In the genomic region with DNA sequence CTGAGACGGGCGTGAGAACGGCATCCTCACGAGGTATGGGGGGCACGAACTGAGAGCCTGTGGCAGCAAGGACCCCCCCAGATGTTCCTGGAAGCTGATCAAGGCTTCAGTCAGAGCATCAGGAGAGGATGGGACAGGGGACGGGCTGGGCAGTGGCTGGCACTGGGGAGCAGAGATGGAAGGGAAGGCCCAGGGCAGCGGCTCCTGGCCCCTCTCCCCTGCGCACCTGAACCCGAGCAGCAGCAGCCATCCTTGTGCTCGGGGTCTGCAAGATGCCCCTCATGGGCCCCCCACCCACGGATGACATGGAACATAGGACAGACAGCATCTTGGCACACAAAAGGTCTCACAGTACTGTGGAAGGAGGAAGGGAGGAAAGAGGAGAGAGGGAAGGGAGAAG, we compare ENCODE assay signal across 21 cellular contexts.
"Had no signal": no experiment of that assay in that cellular context is flagged by ENCODE, and none has a peak within 500 bp of the region (broad histone marks: within the 10 kb centered on the region; RNA-seq: fewer than 3 reads in every experiment).

No MANE protein-coding gene starts in this region.

- FAIRE-seq: astrocyte, colon, endothelial cell of umbilical vein, TTC549 had no signal

- H3K4me1 ChIP-seq: prostate gland had no signal

- H3K4me3 Mint-ChIP-seq: activated CD8-positive, alpha-beta T cell treated with anti-CD3 and anti-CD28 coated beads, Interleukin-2, amount 10 ng/mL, durations not matched to agents 7 days and 5 days; activated naive CD4-positive, alpha-beta T cell treated with anti-CD3 and anti-CD28 coated beads, Interleukin-2, amount 50 U/mL, for 24 hours; activated T-helper 1 cell treated with anti-CD3 and anti-CD28 coated beads, Interleukin-12 subunit alpha, Interleukin-12 subunit beta, Interleukin-2, Interleukin-4 antibody, amounts not matched to agents 30 ng/mL and 10 ng/mL and 1 ng/mL, durations not matched to agents 14 hours and 24 hours and 36 hours; T-cell; type B pancreatic cell had no signal

- DNase-seq: activated CD4-positive, alpha-beta T cell treated with anti-CD3 and anti-CD28 coated beads for 1 hour; activated CD4-positive, alpha-beta T cell treated with anti-CD3 and anti-CD28 coated beads, Interleukin-2, amount 50 U/mL, for 1 hour; activated CD8-positive, alpha-beta T cell treated with anti-CD3 and anti-CD28 coated beads, Interleukin-2, amount 10 ng/mL, durations not matched to agents 7 days and 5 days; activated gamma-delta T cell; central memory CD4-positive, alpha-beta T cell; effector memory CD4-positive, alpha-beta T cell; foreskin melanocyte; hippocampal formation; left ventricle myocardium inferior; stimulated activated CD4-positive, alpha-beta T cell treated with anti-CD3 and anti-CD28 coated beads, Interleukin-12 subunit alpha, Interleukin-12 subunit beta, amount 100 ng/mL, for 4 hours; stimulated activated CD4-positive, alpha-beta T cell treated with anti-CD3 and anti-CD28 coated beads, Interleukin-1b, Interleukin-23, amount 100 ng/mL, for 48 hours; T-cell had no signal

- ATAC-seq: activated CD8-positive, alpha-beta T cell treated with anti-CD3 and anti-CD28 coated beads, Interleukin-2, amount 10 ng/mL, durations not matched to agents 7 days and 5 days; esophagus mucosa; T-cell had no signal

- H3K4me1 Mint-ChIP-seq: activated naive CD4-positive, alpha-beta T cell treated with anti-CD3 and anti-CD28 coated beads, Interleukin-2, amount 50 U/mL, for 24 hours; T-cell had no signal

- H3K4me3 ChIP-seq: left ventricle myocardium inferior, prostate gland had no signal

- H3K9me3 ChIP-seq: left ventricle myocardium inferior, prostate gland had no signal

- H3K36me3 Mint-ChIP-seq: activated naive CD4-positive, alpha-beta T cell treated with anti-CD3 and anti-CD28 coated beads, Interleukin-2, amount 50 U/mL, for 24 hours had no signal

- H3K9me3 Mint-ChIP-seq: activated naive CD4-positive, alpha-beta T cell treated with anti-CD3 and anti-CD28 coated beads, Interleukin-2, amount 50 U/mL, for 24 hours; activated T-helper 1 cell treated with anti-CD3 and anti-CD28 coated beads, Interleukin-12 subunit alpha, Interleukin-12 subunit beta, Interleukin-2, Interleukin-4 antibody, amounts not matched to agents 30 ng/mL and 10 ng/mL and 1 ng/mL, durations not matched to agents 14 hours and 24 hours and 36 hours; T-cell; type B pancreatic cell had no signal

- H3K27me3 Mint-ChIP-seq: activated naive CD4-positive, alpha-beta T cell treated with anti-CD3 and anti-CD28 coated beads, Interleukin-2, amount 50 U/mL, for 24 hours; T-cell; type B pancreatic cell had no signal

- H3K27ac Mint-ChIP-seq: activated CD8-positive, alpha-beta T cell treated with anti-CD3 and anti-CD28 coated beads, Interleukin-2, amount 10 ng/mL, durations not matched to agents 7 days and 5 days; activated naive CD4-positive, alpha-beta T cell treated with anti-CD3 and anti-CD28 coated beads, Interleukin-2, amount 50 U/mL, for 24 hours; activated T-helper 1 cell treated with anti-CD3 and anti-CD28 coated beads, Interleukin-12 subunit alpha, Interleukin-12 subunit beta, Interleukin-2, Interleukin-4 antibody, amounts not matched to agents 30 ng/mL and 10 ng/mL and 1 ng/mL, durations not matched to agents 14 hours and 24 hours and 36 hours; T-cell; type B pancreatic cell had no signal

- H3K27ac ChIP-seq: left ventricle myocardium inferior, prostate gland had no signal
